In the genomic region with DNA sequence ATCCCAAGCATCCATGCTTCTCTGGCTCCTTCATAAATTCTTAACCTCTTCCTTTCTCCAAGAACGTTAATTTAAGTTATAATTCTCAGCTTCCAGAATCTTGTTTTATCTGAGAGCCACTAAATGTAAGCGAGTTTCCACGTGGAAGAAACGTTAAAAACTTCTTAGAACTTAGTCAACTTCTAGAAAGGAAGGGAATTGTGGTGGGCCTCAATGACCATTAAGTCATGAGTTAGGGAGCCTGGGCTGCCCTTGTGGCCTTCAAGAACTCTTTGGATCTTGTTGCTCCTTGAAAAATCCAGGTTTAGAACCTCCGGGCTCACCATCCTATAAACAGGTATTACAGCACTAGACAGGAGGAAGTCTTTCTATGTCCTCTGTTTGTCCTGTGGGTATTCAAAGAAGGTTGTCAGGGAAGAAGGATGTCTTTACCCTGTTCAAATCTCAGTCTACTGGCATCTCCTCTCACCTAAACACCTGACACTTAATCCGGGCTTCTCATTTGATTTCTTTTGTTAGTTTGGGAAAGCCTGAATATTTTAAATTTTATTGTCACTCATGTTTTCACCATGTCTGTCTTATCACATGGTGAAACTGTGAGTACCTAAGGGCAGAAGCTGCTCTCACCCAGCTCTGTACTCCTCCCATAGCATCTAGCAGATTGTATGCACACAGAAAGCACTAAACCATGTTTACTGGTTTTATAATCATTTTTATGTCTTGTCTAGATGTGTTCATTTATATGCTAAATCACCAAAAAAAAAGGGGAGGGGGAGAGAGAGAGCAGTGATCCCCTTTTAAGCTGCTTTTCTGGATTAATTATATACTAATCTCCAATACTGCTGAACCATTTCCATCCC, we compare ENCODE assay signal across 18 cellular contexts. TPM values are rescaled to one million over a fixed set of nuclear protein-coding genes. Genes with fewer than 3 reads are reported as not detected.
A peak's percentile ranks its signal among the peaks of the same experiment; 100 is the strongest.
DNase-seq lines count a peak whose midpoint lies in the region; ATAC-seq and TF ChIP-seq lines count a peak whose summit lies in the region.
"Had no signal": no experiment of that assay in that cellular context is flagged by ENCODE, and none has a peak within 500 bp of the region (broad histone marks: within the 10 kb centered on the region; RNA-seq: fewer than 3 reads in every experiment).

No MANE protein-coding gene starts in this region.

- no peaks in the 10 kb centered on the region for H3K4me1 Mint-ChIP-seq in activated CD4-positive, alpha-beta memory T cell treated with anti-CD3 and anti-CD28 coated beads, Interleukin-2, amount 10 ng/mL, durations not matched to agents 7 days and 5 days

- H3K27me3 ChIP-seq in SJCRH30 (no peaks in the 10 kb centered on the region), gastrocnemius medialis (no peaks in the 10 kb centered on the region)
- H3K27me3 ChIP-seq: ovary had no signal

- peaks cover 26% of the 10 kb centered on the region for H3K27me3 Mint-ChIP-seq in activated CD4-positive, alpha-beta memory T cell treated with anti-CD3 and anti-CD28 coated beads, Interleukin-2, amount 10 ng/mL, durations not matched to agents 7 days and 5 days

- ATAC-seq in gastrocnemius medialis (no peak), GM21390 (IDR thresholded peaks at IDR 0.05; ENCODE audit: unreplicated experiment) (no peak), left colon (no peak)
- ATAC-seq: stimulated activated effector memory CD8-positive, alpha-beta T cell treated with anti-CD3 and anti-CD28 coated beads, Interleukin-12 subunit alpha, Interleukin-12 subunit beta, amount 100 ng/mL, for 72 hours had no signal

- DNase-seq in EH (ENCODE audit: low read depth) (peak; percentile 39), SJCRH30 (no peak), fibroblast of peridontal ligament (ENCODE audit: extremely low read depth) (peak; percentile 66), gastrocnemius medialis (no peak), NCI-H146 treated with DMSO at 0.1 percent for 48 hours (lab: John Stamatoyannopoulos, UW; ENCODE audit: unreplicated experiment) (no peak), left colon (no peak)
- no peak for DNase-seq in activated CD4-positive, alpha-beta memory T cell treated with anti-CD3 and anti-CD28 coated beads, Interleukin-2, amount 10 ng/mL, durations not matched to agents 7 days and 5 days
- DNase-seq: activated CD4-positive, alpha-beta T cell treated with anti-CD3 and anti-CD28 coated beads, Interleukin-2, amount 50 U/mL, for 4 hours; effector CD4-positive, alpha-beta T cell; hippocampal formation; NCI-H1105 treated with DMSO at 0.1 percent for 48 hours; NCI-H446; ovary; stimulated activated CD4-positive, alpha-beta T cell treated with anti-CD3 and anti-CD28 coated beads, Interleukin-2, amount 100 ng/mL, for 48 hours had no signal

- no peak for TF ChIP-seq POLR2A in gastrocnemius medialis (IDR thresholded peaks at IDR 0.05)

- POLR2A ChIA-PET in activated CD4-positive, alpha-beta memory T cell treated with anti-CD3 and anti-CD28 coated beads, Interleukin-2, amount 10 ng/mL, durations not matched to agents 7 days and 5 days (lab: Charles Lee), result no interaction called here

- H3K4me1 ChIP-seq in SJCRH30, result peaks cover 54% of the 10 kb centered on the region
- H3K4me1 ChIP-seq in gastrocnemius medialis, result peaks cover 72 to 77% of the 10 kb centered on the region in 2 donors

- H3K36me3 ChIP-seq in SJCRH30 (peaks cover 35% of the 10 kb centered on the region), gastrocnemius medialis (no peaks in the 10 kb centered on the region)
- H3K36me3 ChIP-seq: ovary had no signal

- no peaks in the 10 kb centered on the region for H3K9me3 ChIP-seq in SJCRH30 (replicated peaks)
- no peaks in the 10 kb centered on the region for H3K9me3 ChIP-seq in gastrocnemius medialis
- H3K9me3 ChIP-seq: ovary had no signal

- H3K4me3 ChIP-seq in SJCRH30, result no peak overlapping the region
- H3K4me3 ChIP-seq in gastrocnemius medialis, result no peak overlapping the region
- H3K4me3 ChIP-seq: ovary had no signal

- TF ChIP-seq CTCF in gastrocnemius medialis (IDR thresholded peaks at IDR 0.05 in 4 of 5, conservative IDR thresholded peaks at IDR 0.05 in 1 of 5), result no peak

- H3K36me3 Mint-ChIP-seq in activated CD4-positive, alpha-beta memory T cell treated with anti-CD3 and anti-CD28 coated beads, Interleukin-2, amount 10 ng/mL, durations not matched to agents 7 days and 5 days (ENCODE audit: low read depth), result no peaks in the 10 kb centered on the region
- H3K36me3 Mint-ChIP-seq: stimulated activated effector memory CD8-positive, alpha-beta T cell treated with anti-CD3 and anti-CD28 coated beads, Interleukin-12 subunit alpha, Interleukin-12 subunit beta, amount 100 ng/mL, for 72 hours had no signal

- no peaks in the 10 kb centered on the region for H3K9me3 Mint-ChIP-seq in activated CD4-positive, alpha-beta memory T cell treated with anti-CD3 and anti-CD28 coated beads, Interleukin-2, amount 10 ng/mL, durations not matched to agents 7 days and 5 days
- H3K9me3 Mint-ChIP-seq: stimulated activated effector memory CD8-positive, alpha-beta T cell treated with anti-CD3 and anti-CD28 coated beads, Interleukin-12 subunit alpha, Interleukin-12 subunit beta, amount 100 ng/mL, for 72 hours had no signal

- H3K27ac ChIP-seq in SJCRH30 (peak overlapping the region; percentile 38; the same call in 1 of the 2 replicates), gastrocnemius medialis (peak overlapping the region in 3 of 4 donors; percentile 2 to 60 (median 3))
- H3K27ac ChIP-seq: C4-2B, ovary had no signal

- H3K27ac Mint-ChIP-seq in activated CD4-positive, alpha-beta memory T cell treated with anti-CD3 and anti-CD28 coated beads, Interleukin-2, amount 10 ng/mL, durations not matched to agents 7 days and 5 days, result no peak overlapping the region
- H3K27ac Mint-ChIP-seq: stimulated activated effector memory CD8-positive, alpha-beta T cell treated with anti-CD3 and anti-CD28 coated beads, Interleukin-12 subunit alpha, Interleukin-12 subunit beta, amount 100 ng/mL, for 72 hours had no signal

- intact Hi-C loops in gastrocnemius medialis (cut with DNase I; ENCODE audit: low total_unique reads), result loop anchor here (10.0 kb wide), 1 partner anchor 754 kb away; no protein-coding TSS in a partner anchor
- intact Hi-C loops in left colon (cut with DNase I, micrococcal nuclease), result no loop called here

- CTCF ChIA-PET in activated CD4-positive, alpha-beta memory T cell treated with anti-CD3 and anti-CD28 coated beads, Interleukin-2, amount 10 ng/mL, durations not matched to agents 7 days and 5 days (lab: Charles Lee), result no interaction called here

- in situ Hi-C loops in gastrocnemius medialis (cut with MboI; ENCODE audit: low sequenced_read_pairs in 4 of 4), result loop anchor here in 2 of 4 donors (10.0 to 25.0 kb wide), 2 partner anchors 669 to 886 kb away; no protein-coding TSS in a partner anchor

- no peak overlapping the region for H3K4me3 Mint-ChIP-seq in activated CD4-positive, alpha-beta memory T cell treated with anti-CD3 and anti-CD28 coated beads, Interleukin-2, amount 10 ng/mL, durations not matched to agents 7 days and 5 days
- H3K4me3 Mint-ChIP-seq: stimulated activated effector memory CD8-positive, alpha-beta T cell treated with anti-CD3 and anti-CD28 coated beads, Interleukin-12 subunit alpha, Interleukin-12 subunit beta, amount 100 ng/mL, for 72 hours had no signal

RNA-seq across cellular contexts. Expression of gene RND3, which starts 6.3 kb away (rescaled TPM):
- 31.7 and 43.4 TPM in 2 replicates for total RNA-seq in SJCRH30 (2014; rRNA removed; shearing (Covaris generic))
- 10 to 100 TPM in 3 of 4 donors, 1 to 10 TPM in 1; 2.1 to 14.9 (median 12.3) TPM for total RNA-seq in gastrocnemius medialis
- total RNA-seq in activated CD4-positive, alpha-beta memory T cell treated with anti-CD3 and anti-CD28 coated beads, Interleukin-2, amount 10 ng/mL, durations not matched to agents 7 days and 5 days, result not detected
- total RNA-seq in left colon, result 10 to 100 TPM; 41.8 to 77.8 TPM
- total RNA-seq: T-helper 2 cell treated with Interferon-gamma antibody and Interleukin-4, amounts not matched to agents 100 ng/mL and 5 ng/mL, for 36 hours had no signal

Comparison
In these comparisons a context has a peak if more than half of its experiments do, and no peak if none do; other contexts are left out.
1. DNase-seq: peak in EH (single experiment) and fibroblast of peridontal ligament (single experiment); none in SJCRH30 (0 of 2), gastrocnemius medialis (0 of 2), activated CD4-positive, alpha-beta memory T cell treated with anti-CD3 and anti-CD28 coated beads, Interleukin-2, amount 10 ng/mL, durations not matched to agents 7 days and 5 days (single experiment), NCI-H146 treated with DMSO at 0.1 percent for 48 hours (single experiment) and left colon (0 of 2).